1 cellular context compared by ENCODE assay signal in genomic region chr1:73635021-73635420, GRCh38.
TF ChIP-seq lines count a peak whose summit lies in the region.

No MANE protein-coding gene starts in this region.

TF ChIP-seq in H1, 55 proteins besides CTCF, POLR2A, EP300 and RAD21:
- TF ChIP-seq BACH1 (IDR thresholded peaks at IDR 0.05; ENCODE audit: low read length) (no peak), CREB1 (IDR thresholded peaks at IDR 0.05) (no peak), ASH2L (IDR thresholded peaks at IDR 0.05; ENCODE audit: low read length) (no peak), KDM5A (IDR thresholded peaks at IDR 0.05; ENCODE audit: low read length) (no peak), MAFK (IDR thresholded peaks at IDR 0.05; ENCODE audit: low read depth, low read length) (no peak), GABPA (IDR thresholded peaks at IDR 0.05; ENCODE audit: borderline replicate concordance, insufficient read depth, low read length) (no peak), TEAD4 (IDR thresholded peaks at IDR 0.05; ENCODE audit: low read depth, low read length) (no peak), SIN3A (conservative IDR thresholded peaks at IDR 0.05 in 1 of 2, IDR thresholded peaks at IDR 0.05 in 1 of 2; ENCODE audit: low read depth in 1 of 2, low read length in 2 of 2) (no peak), NRF1 (IDR thresholded peaks at IDR 0.05; ENCODE audit: low read depth, low read length) (no peak), BCL11A (IDR thresholded peaks at IDR 0.05; ENCODE audit: low read depth in 2 of 2, low read length in 2 of 2) (no peak), SP1 (IDR thresholded peaks at IDR 0.05; ENCODE audit: low read depth, low read length) (no peak), POU5F1 (IDR thresholded peaks at IDR 0.05; ENCODE audit: low read depth, low read length) (no peak), RNF2 (IDR thresholded peaks at IDR 0.05; ENCODE audit: borderline replicate concordance, low read depth, low read length, missing control alignments, poor library complexity, severe bottlenecking) (no peak), CEBPB (IDR thresholded peaks at IDR 0.05; ENCODE audit: low read depth, low read length) (no peak), YY1 (IDR thresholded peaks at IDR 0.05; ENCODE audit: low read depth, low read length) (no peak)
